Comparison of ENCODE assay signal across 9 cellular contexts in the genomic region with DNA sequence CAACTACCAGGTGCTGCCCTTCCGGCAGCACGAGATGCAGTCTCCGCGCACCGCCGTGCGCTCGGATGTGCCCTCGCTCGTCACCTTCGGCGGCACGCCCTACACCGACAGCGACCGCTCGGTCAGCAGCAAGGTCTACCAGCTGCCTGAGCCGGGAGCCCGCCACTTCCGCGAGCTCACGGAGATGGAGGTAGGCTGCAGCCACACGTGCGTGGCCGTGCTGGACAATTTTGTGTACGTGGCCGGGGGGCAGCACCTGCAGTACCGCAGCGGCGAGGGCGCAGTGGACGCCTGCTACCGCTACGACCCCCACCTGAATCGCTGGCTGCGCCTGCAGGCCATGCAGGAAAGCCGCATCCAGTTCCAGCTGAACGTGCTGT. TPM values are rescaled to one million over a fixed set of nuclear protein-coding genes. Genes with fewer than 3 reads are reported as not detected.
"Had no signal": no experiment of that assay in that cellular context is flagged by ENCODE, and none has a peak within 500 bp of the region (broad histone marks: within the 10 kb centered on the region; RNA-seq: fewer than 3 reads in every experiment).

No MANE protein-coding gene starts in this region.

- H2AFZ ChIP-seq: GM23248 had no signal

- H3K4me1 ChIP-seq: HAP-1 had no signal

- H3K4me2 ChIP-seq: KMS-11 had no signal

- ATAC-seq: HCT116 had no signal

- H3K9me3 ChIP-seq: HAP-1 had no signal

- H3K27ac ChIP-seq: GM23248, KMS-11 had no signal

- DNase-seq: GM23248, GOT3, HFFc6, IMR-90, KBM-7 had no signal

- H3K9ac ChIP-seq: GM23248, KMS-11 had no signal

- H3K4me3 ChIP-seq: GM23248, HAP-1 had no signal

RNA-seq across cellular contexts. Expression of a gene that starts 55.6 kb away (rescaled TPM):
- total RNA-seq: HT-29 had no signal
